In genomic region chr17:2609091-2609490, GRCh38 we compare ENCODE assay signal across 10 cellular contexts.
"Had no signal": no experiment of that assay in that cellular context is flagged by ENCODE, and none has a peak within 500 bp of the region (broad histone marks: within the 10 kb centered on the region; RNA-seq: fewer than 3 reads in every experiment).

No MANE protein-coding gene starts in this region.

- H3K4me3 ChIP-seq: adrenal gland, coronary artery, transverse colon had no signal

- H3K27ac ChIP-seq: adrenal gland, coronary artery, foreskin keratinocyte, transverse colon had no signal

- H3K9me3 Mint-ChIP-seq: activated naive CD4-positive, alpha-beta T cell treated with anti-CD3 and anti-CD28 coated beads, Interleukin-2, amount 10 ng/mL, durations not matched to agents 7 days and 5 days had no signal

- H3K4me3 Mint-ChIP-seq: activated naive CD4-positive, alpha-beta T cell treated with anti-CD3 and anti-CD28 coated beads, Interleukin-2, amount 10 ng/mL, durations not matched to agents 7 days and 5 days had no signal

- H3K27ac Mint-ChIP-seq: activated naive CD4-positive, alpha-beta T cell treated with anti-CD3 and anti-CD28 coated beads, Interleukin-2, amount 10 ng/mL, durations not matched to agents 7 days and 5 days had no signal

- DNase-seq: activated CD4-positive, CD25-positive, alpha-beta regulatory T cell treated with anti-CD3 and anti-CD28 coated beads, Interleukin-2, amount 50 U/mL, for 72 hours; activated naive CD4-positive, alpha-beta T cell treated with anti-CD3 and anti-CD28 coated beads, Interleukin-2, amount 10 ng/mL, durations not matched to agents 7 days and 5 days; adrenal gland; foreskin keratinocyte; mesendoderm; stimulated activated CD4-positive, alpha-beta T cell treated with anti-CD3 and anti-CD28 coated beads, Interleukin-2, amount 100 ng/mL, for 48 hours; stimulated activated naive CD4-positive, alpha-beta T cell treated with Interleukin-2 at 50 U/mL for 16 hours; SW 1271; transverse colon had no signal

- H3K36me3 ChIP-seq: adrenal gland, transverse colon had no signal

- ATAC-seq: foreskin keratinocyte had no signal

- H3K4me1 ChIP-seq: foreskin keratinocyte had no signal

- H3K9me3 ChIP-seq: adrenal gland, transverse colon had no signal

- H3K27me3 ChIP-seq: adrenal gland, foreskin keratinocyte, transverse colon had no signal

- H3K27me3 Mint-ChIP-seq: activated naive CD4-positive, alpha-beta T cell treated with anti-CD3 and anti-CD28 coated beads, Interleukin-2, amount 10 ng/mL, durations not matched to agents 7 days and 5 days had no signal
